In genomic region chr5:30849801-30850370, GRCh38 we compare ENCODE assay signal across 15 cellular contexts.
DNase-seq lines count a peak whose midpoint lies in the region; ATAC-seq lines count a peak whose summit lies in the region.
"Had no signal": no experiment of that assay in that cellular context is flagged by ENCODE, and none has a peak within 500 bp of the region (broad histone marks: within the 10 kb centered on the region; RNA-seq: fewer than 3 reads in every experiment).

No MANE protein-coding gene starts in this region.

- H3K27ac ChIP-seq in right cardiac atrium (ENCODE audit: low read length) = no peak overlapping the region
- H3K27ac ChIP-seq: ascending aorta, ovary, upper lobe of right lung had no signal

- ATAC-seq in right cardiac atrium = no peak
- ATAC-seq in GM18498 (IDR thresholded peaks at IDR 0.05; ENCODE audit: unreplicated experiment) = no peak
- ATAC-seq: upper lobe of right lung had no signal

- DNase-seq in A172 (ENCODE audit: low spot score) = peak; percentile 19
- DNase-seq in HS-27A (ENCODE audit: low read depth) = peak; percentile 65
- DNase-seq in amniotic epithelial cell (ENCODE audit: low read depth) = peak; percentile 8
- DNase-seq in iris pigment epithelial cell (ENCODE audit: low read depth) = peak; percentile 94
- no peak for DNase-seq in right cardiac atrium
- DNase-seq in GM19240 (ENCODE audit: insufficient read length, low spot score) = no peak
- DNase-seq in middle frontal gyrus (ENCODE audit: extremely low spot score, low spot score) = no peak
- DNase-seq: activated CD4-positive, CD25-positive, alpha-beta regulatory T cell treated with anti-CD3 and anti-CD28 coated beads, Interleukin-2, amount 50 U/mL, for 72 hours; activated T-cell treated with anti-CD3 and anti-CD28 coated beads, Interleukin-2, amount 50 U/mL, for 24 hours; mammary epithelial cell; ovary; stimulated activated CD4-positive, alpha-beta T cell treated with anti-CD3 and anti-CD28 coated beads, Interleukin-2, amount 100 ng/mL, for 24 hours; upper lobe of right lung had no signal

- H3K27me3 ChIP-seq in right cardiac atrium (ENCODE audit: control insufficient read depth, insufficient read depth) = no peaks in the 10 kb centered on the region
- H3K27me3 ChIP-seq: ascending aorta, ovary, upper lobe of right lung had no signal

- intact Hi-C loops in right cardiac atrium (cut with DNase I) = no loop called here

- H3K4me1 ChIP-seq in right cardiac atrium (ENCODE audit: control insufficient read depth, insufficient read depth, low read length) = no peaks in the 10 kb centered on the region
- H3K4me1 ChIP-seq: ascending aorta, upper lobe of right lung had no signal

- no peaks in the 10 kb centered on the region for H3K9me3 ChIP-seq in right cardiac atrium (ENCODE audit: control insufficient read depth, low read length)
- H3K9me3 ChIP-seq: ascending aorta, ovary, upper lobe of right lung had no signal

- no peak overlapping the region for H3K4me3 ChIP-seq in right cardiac atrium (ENCODE audit: low read length)
- H3K4me3 ChIP-seq: ascending aorta, ovary, upper lobe of right lung had no signal

- WGBS in right cardiac atrium = 68% methylated on average over 5 of the region's 5 CpGs

Comparison
In these comparisons a context has a peak if more than half of its experiments do, and no peak if none do; other contexts are left out.
1. DNase-seq: peak in A172 (single experiment), HS-27A (single experiment), amniotic epithelial cell (single experiment) and iris pigment epithelial cell (single experiment); none in right cardiac atrium (0 of 3), GM19240 (single experiment) and middle frontal gyrus (single experiment).